ENCODE assay signal across 23 cellular contexts in the genomic region with DNA sequence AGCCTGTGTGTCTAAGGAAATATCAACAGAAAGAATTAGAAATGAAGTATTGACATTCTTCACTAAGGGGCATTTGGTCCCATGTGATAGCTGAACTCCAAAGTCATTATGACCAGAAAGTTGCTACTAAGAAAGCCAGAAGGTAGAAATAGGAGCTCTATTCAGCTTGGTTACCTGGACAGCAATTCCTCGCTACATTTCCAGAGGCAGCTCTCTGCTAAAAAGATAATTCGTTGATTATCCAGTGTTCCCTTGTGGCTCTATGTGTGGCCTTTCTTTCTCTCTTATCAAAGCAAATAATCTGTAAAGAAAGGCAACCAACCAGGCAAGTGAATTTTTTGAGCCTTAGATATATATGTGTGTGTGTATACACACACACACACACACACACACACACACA.
DNase-seq lines count a peak whose midpoint lies in the region; ATAC-seq and TF ChIP-seq lines count a peak whose summit lies in the region.
"Had no signal": no experiment of that assay in that cellular context is flagged by ENCODE, and none has a peak within 500 bp of the region (broad histone marks: within the 10 kb centered on the region; RNA-seq: fewer than 3 reads in every experiment).

No MANE protein-coding gene starts in this region.

- no peaks in the 10 kb centered on the region for H3K27me3 ChIP-seq in SK-N-SH (ENCODE audit: insufficient read depth)
- H3K27me3 ChIP-seq in PC-3 (ENCODE audit: low read length), result no peaks in the 10 kb centered on the region
- H3K27me3 ChIP-seq in transverse colon, result no peaks in the 10 kb centered on the region
- no peaks in the 10 kb centered on the region for H3K27me3 ChIP-seq in smooth muscle cell (ENCODE audit: low read depth)
- H3K27me3 ChIP-seq: foreskin keratinocyte, spleen, tibial nerve had no signal

- WGBS in SK-N-SH (ENCODE audit: low lambda C conversion rate), result 66% methylated on average over 2 of the region's 2 CpGs
- WGBS in transverse colon (ENCODE audit: low coverage in 1 of 2), 2 donors, result 80% methylated on average over 2 of the region's 2 CpGs; no CpG with 5 or more reads in 1 of the 2 donors
- 80% methylated on average over 2 of the region's 2 CpGs for WGBS in smooth muscle cell (ENCODE audit: low lambda C conversion rate)

- H2AFZ ChIP-seq in SK-N-SH (ENCODE audit: low read depth) (no peak overlapping the region), PC-3 (ENCODE audit: low read length) (no peak overlapping the region), smooth muscle cell (ENCODE audit: low read depth) (no peak overlapping the region)

- CTCF ChIA-PET in SK-N-SH (lab: Yijun Ruan, JAX) (interaction anchor here (0.8 to 1.2 kb wide), 5 partner anchors 9 to 1168 kb away, joined by 3 to 8 read pairs (median 3); no protein-coding TSS in a partner anchor), PC-3 (lab: Charles Lee) (interaction anchor here (0.6 to 1.5 kb wide), 4 partner anchors 200 to 1351 kb away, joined by 3 to 13 read pairs (median 4); no protein-coding TSS in a partner anchor)

- no peaks in the 10 kb centered on the region for H3K4me1 Mint-ChIP-seq in activated T-cell treated with anti-CD3 and anti-CD28 coated beads, Interleukin-2, amount 50 U/mL, for 24 hours (ENCODE audit: low read depth)
- H3K4me1 Mint-ChIP-seq: activated CD4-positive, alpha-beta T cell treated with anti-CD3 and anti-CD28 coated beads, Interleukin-2, amount 10 ng/mL, durations not matched to agents 7 days and 5 days; activated T-helper 17 cell treated with anti-CD3 and anti-CD28 coated beads, Interleukin-2, amount 50 U/mL, for 72 hours; B cell; stimulated activated naive CD8-positive, alpha-beta T cell treated with anti-CD3 and anti-CD28 coated beads, Interleukin-15, amount 100 ng/mL, for 72 hours had no signal

- TF ChIP-seq RAD21 in SK-N-SH (IDR thresholded peaks at IDR 0.05; ENCODE audit: low read length), result peak; percentile 53

- intact Hi-C loops in PC-3 (cut with micrococcal nuclease) (loop anchor here (10.0 kb wide), 1 partner anchor 183 kb away; no protein-coding TSS in a partner anchor), transverse colon (cut with DNase I; ENCODE audit: low total_unique reads) (no loop called here)

- in situ Hi-C loops in transverse colon (cut with MboI; ENCODE audit: low pct_ligation_motif_present in 1 of 4, low pct_unique_long_range_greater_than_20kb in 1 of 4, low sequenced_read_pairs in 3 of 4), result no loop called here

- H3K4me1 ChIP-seq in SK-N-SH (ENCODE audit: control insufficient read depth in 1 of 2, insufficient read depth in 2 of 2, low read depth in 1 of 2, low read length in 1 of 2) (no peaks in the 10 kb centered on the region; a peak in 1 of 4 replicates), PC-3 (ENCODE audit: insufficient read depth, low read length) (no peaks in the 10 kb centered on the region), transverse colon (peaks cover 0 to 15% (median 1%) of the 10 kb centered on the region in 4 donors), smooth muscle cell (ENCODE audit: low read depth) (peaks cover 34% of the 10 kb centered on the region)
- H3K4me1 ChIP-seq: foreskin keratinocyte, spleen, tibial nerve had no signal

- TF ChIP-seq EP300 in SK-N-SH (IDR thresholded peaks at IDR 0.05; ENCODE audit: borderline replicate concordance in 1 of 2, low read depth in 1 of 2, low read length in 1 of 2) (no peak), transverse colon (IDR thresholded peaks at IDR 0.05; ENCODE audit: low read depth) (no peak)

- POLR2A ChIA-PET in SK-N-SH (lab: Yijun Ruan, JAX), result no interaction called here
- POLR2A ChIA-PET in PC-3 (lab: Charles Lee; ENCODE audit: unreplicated experiment), result no interaction called here

- H3K4me3 Mint-ChIP-seq in activated T-cell treated with anti-CD3 and anti-CD28 coated beads, Interleukin-2, amount 50 U/mL, for 24 hours, result no peak overlapping the region
- H3K4me3 Mint-ChIP-seq: activated CD4-positive, alpha-beta T cell treated with anti-CD3 and anti-CD28 coated beads, Interleukin-2, amount 10 ng/mL, durations not matched to agents 7 days and 5 days; activated naive CD8-positive, alpha-beta T cell; activated T-helper 17 cell treated with anti-CD3 and anti-CD28 coated beads, Interleukin-2, amount 50 U/mL, for 72 hours; B cell; stimulated activated naive CD8-positive, alpha-beta T cell treated with anti-CD3 and anti-CD28 coated beads, Interleukin-15, amount 100 ng/mL, for 72 hours had no signal

- no peaks in the 10 kb centered on the region for H3K79me2 ChIP-seq in SK-N-SH (ENCODE audit: insufficient read depth)
- H3K79me2 ChIP-seq in PC-3 (ENCODE audit: low read length), result no peaks in the 10 kb centered on the region
- no peaks in the 10 kb centered on the region for H3K79me2 ChIP-seq in smooth muscle cell (ENCODE audit: low read depth)

- no peaks in the 10 kb centered on the region for H3K27me3 Mint-ChIP-seq in activated T-cell treated with anti-CD3 and anti-CD28 coated beads, Interleukin-2, amount 50 U/mL, for 24 hours
- H3K27me3 Mint-ChIP-seq: activated CD4-positive, alpha-beta T cell treated with anti-CD3 and anti-CD28 coated beads, Interleukin-2, amount 10 ng/mL, durations not matched to agents 7 days and 5 days; activated naive CD8-positive, alpha-beta T cell; activated T-helper 17 cell treated with anti-CD3 and anti-CD28 coated beads, Interleukin-2, amount 50 U/mL, for 72 hours; B cell; stimulated activated naive CD8-positive, alpha-beta T cell treated with anti-CD3 and anti-CD28 coated beads, Interleukin-15, amount 100 ng/mL, for 72 hours had no signal

- H3K9me3 ChIP-seq in SK-N-SH (no peaks in the 10 kb centered on the region), PC-3 (ENCODE audit: low read length) (no peaks in the 10 kb centered on the region), transverse colon (no peaks in the 10 kb centered on the region), smooth muscle cell (replicated peaks; ENCODE audit: low read depth) (no peaks in the 10 kb centered on the region)
- H3K9me3 ChIP-seq: tibial nerve had no signal

- H3F3A ChIP-seq in SK-N-SH (replicated peaks; ENCODE audit: insufficient read depth), result no peaks in the 10 kb centered on the region
- no peaks in the 10 kb centered on the region for H3F3A ChIP-seq in PC-3 (ENCODE audit: low read length, unreplicated experiment)
- H3F3A ChIP-seq in smooth muscle cell (ENCODE audit: low read depth), result peaks cover 15% of the 10 kb centered on the region

- ATAC-seq in SK-N-SH treated with all-trans-retinoic acid at 6 μM for 48 hours (no peak), PC-3 (peak; percentile 57)
- ATAC-seq: activated T-helper 17 cell treated with anti-CD3 and anti-CD28 coated beads, Interleukin-2, amount 50 U/mL, for 72 hours; foreskin keratinocyte; stimulated activated naive CD8-positive, alpha-beta T cell treated with anti-CD3 and anti-CD28 coated beads, Interleukin-15, amount 100 ng/mL, for 72 hours had no signal

- no peak overlapping the region for H3K9ac ChIP-seq in SK-N-SH
- no peak overlapping the region for H3K9ac ChIP-seq in PC-3 (ENCODE audit: low read length)
- no peak overlapping the region for H3K9ac ChIP-seq in smooth muscle cell (ENCODE audit: low read depth)

- no peak overlapping the region for H3K27ac ChIP-seq in SK-N-SH (ENCODE audit: low read depth in 2 of 2, low read length in 1 of 2)
- no peak overlapping the region for H3K27ac ChIP-seq in PC-3 (ENCODE audit: low read length)
- H3K27ac ChIP-seq in transverse colon, result peak overlapping the region; percentile 8 to 54 (median 42)
- no peak overlapping the region for H3K27ac ChIP-seq in smooth muscle cell (ENCODE audit: low read depth)
- H3K27ac ChIP-seq: foreskin keratinocyte, spleen, tibial nerve had no signal

- TF ChIP-seq POLR2A in transverse colon (IDR thresholded peaks at IDR 0.05), result no peak

- no TSS peak for BruUV-seq in PC-3 (replicated peaks; lab: Mats Ljungman, UMichigan)

- H3K9me2 ChIP-seq in SK-N-SH (no peaks in the 10 kb centered on the region), PC-3 (replicated peaks; ENCODE audit: low read length) (no peaks in the 10 kb centered on the region)

- H3K4me3 ChIP-seq in SK-N-SH (ENCODE audit: low read depth in 2 of 2, low read length in 1 of 2), result no peak overlapping the region
- no peak overlapping the region for H3K4me3 ChIP-seq in PC-3 (ENCODE audit: low read length)
- no peak overlapping the region for H3K4me3 ChIP-seq in transverse colon
- no peak overlapping the region for H3K4me3 ChIP-seq in smooth muscle cell
- H3K4me3 ChIP-seq: lung, spleen, tibial nerve had no signal

- no peak overlapping the region for H3K27ac Mint-ChIP-seq in activated T-cell treated with anti-CD3 and anti-CD28 coated beads, Interleukin-2, amount 50 U/mL, for 24 hours
- H3K27ac Mint-ChIP-seq: activated CD4-positive, alpha-beta T cell treated with anti-CD3 and anti-CD28 coated beads, Interleukin-2, amount 10 ng/mL, durations not matched to agents 7 days and 5 days; activated naive CD8-positive, alpha-beta T cell; activated T-helper 17 cell treated with anti-CD3 and anti-CD28 coated beads, Interleukin-2, amount 50 U/mL, for 72 hours; B cell; stimulated activated naive CD8-positive, alpha-beta T cell treated with anti-CD3 and anti-CD28 coated beads, Interleukin-15, amount 100 ng/mL, for 72 hours had no signal

- H4K20me1 ChIP-seq in SK-N-SH (ENCODE audit: insufficient read depth) (no peaks in the 10 kb centered on the region), PC-3 (ENCODE audit: low read length) (no peaks in the 10 kb centered on the region), smooth muscle cell (ENCODE audit: low read depth) (no peaks in the 10 kb centered on the region)

- peaks cover 26% of the 10 kb centered on the region for H3K9me3 Mint-ChIP-seq in activated T-cell treated with anti-CD3 and anti-CD28 coated beads, Interleukin-2, amount 50 U/mL, for 24 hours

- H3K4me2 ChIP-seq in SK-N-SH (no peak overlapping the region), PC-3 (ENCODE audit: low read length) (no peak overlapping the region), smooth muscle cell (no peak overlapping the region)

- DNase-seq in SK-N-SH (no peak), PC-3 (peak; percentile 60), kidney tubule cell (ENCODE audit: low spot score) (peak; percentile 11), transverse colon (no peak), NCI-H1694 treated with DMSO at 0.1 percent for 48 hours (lab: John Stamatoyannopoulos, UW) (no peak), smooth muscle cell (lab: John Stamatoyannopoulos, UW; ENCODE audit: unreplicated experiment) (no peak)
- DNase-seq in activated T-cell treated with anti-CD3 and anti-CD28 coated beads, Interleukin-2, amount 50 U/mL, for 24 hours, result no peak
- DNase-seq: activated CD4-positive, alpha-beta T cell treated with anti-CD3 and anti-CD28 coated beads, Interleukin-2, amount 10 ng/mL, durations not matched to agents 7 days and 5 days; DND-41; effector CD8-positive, alpha-beta T cell; NCI-H1436; NCI-H526; SHP77; spleen; stimulated activated naive CD8-positive, alpha-beta T cell treated with anti-CD3 and anti-CD28 coated beads, Interleukin-15, amount 100 ng/mL, for 72 hours; T-helper 1 cell had no signal

- H3K36me3 ChIP-seq in SK-N-SH (replicated peaks in 1 of 2; ENCODE audit: control insufficient read depth in 1 of 2, insufficient read depth in 2 of 2, low read length in 1 of 2) (no peaks in the 10 kb centered on the region), PC-3 (ENCODE audit: low read depth, low read length) (no peaks in the 10 kb centered on the region), transverse colon (no peaks in the 10 kb centered on the region), smooth muscle cell (ENCODE audit: low read depth) (no peaks in the 10 kb centered on the region)
- H3K36me3 ChIP-seq: spleen, tibial nerve had no signal

- TF ChIP-seq CTCF in SK-N-SH (IDR thresholded peaks at IDR 0.05) (no peak), PC-3 (conservative IDR thresholded peaks at IDR 0.05; ENCODE audit: low read depth, low read length) (peak; percentile 65), transverse colon (IDR thresholded peaks at IDR 0.05) (no peak), smooth muscle cell (IDR thresholded peaks at IDR 0.05; ENCODE audit: borderline replicate concordance, insufficient read depth, poor library complexity, severe bottlenecking) (no peak)

- H3K36me3 Mint-ChIP-seq in activated T-cell treated with anti-CD3 and anti-CD28 coated beads, Interleukin-2, amount 50 U/mL, for 24 hours (ENCODE audit: low read depth), result no peaks in the 10 kb centered on the region
- H3K36me3 Mint-ChIP-seq: activated naive CD8-positive, alpha-beta T cell had no signal

Comparison
In these comparisons a context has a peak if more than half of its experiments do, and no peak if none do; other contexts are left out.
1. DNase-seq: peak in PC-3 (single experiment) and kidney tubule cell (single experiment); none in SK-N-SH (single experiment), transverse colon (single experiment), activated T-cell treated with anti-CD3 and anti-CD28 coated beads, Interleukin-2, amount 50 U/mL, for 24 hours (single experiment), NCI-H1694 treated with DMSO at 0.1 percent for 48 hours (single experiment) and smooth muscle cell (single experiment).
2. H3K27ac ChIP-seq: peak in transverse colon (4 of 4); none in SK-N-SH (0 of 2), PC-3 (single experiment) and smooth muscle cell (single experiment).